ENCODE assay signal across 28 cellular contexts in genomic region chr19:32750441-32751055, GRCh38. TPM values are rescaled to one million over a fixed set of nuclear protein-coding genes. Genes with fewer than 3 reads are reported as not detected.
DNase-seq lines count a peak whose midpoint lies in the region; ATAC-seq, FAIRE-seq and TF ChIP-seq lines count a peak whose summit lies in the region.
"Had no signal": no experiment of that assay in that cellular context is flagged by ENCODE, and none has a peak within 500 bp of the region (broad histone marks: within the 10 kb centered on the region; RNA-seq: fewer than 3 reads in every experiment).

No MANE protein-coding gene starts in this region.

- intact Hi-C loops in HepG2 (cut with micrococcal nuclease; ENCODE audit: unreplicated experiment) (no loop called here), right lobe of liver (cut with DNase I) (no loop called here), tibial artery (cut with DNase I; ENCODE audit: low total_unique reads) (no loop called here), CD14-positive monocyte (cut with micrococcal nuclease) (no loop called here)

- no peaks in the 10 kb centered on the region for H3K4me1 ChIP-seq in HepG2 (ENCODE audit: insufficient read depth, low read length)
- H3K4me1 ChIP-seq in right lobe of liver = no peaks in the 10 kb centered on the region
- no peaks in the 10 kb centered on the region for H3K4me1 ChIP-seq in tibial artery
- H3K4me1 ChIP-seq: esophagus muscularis mucosa, HAP-1, Peyer's patch, psoas muscle had no signal

- H3K4me2 ChIP-seq in HepG2 (ENCODE audit: low read depth, low read length) = no peak overlapping the region

- peaks cover 3 to 19% (median 11%) of the 10 kb centered on the region in 3 donors for H3K27me3 Mint-ChIP-seq in CD14-positive monocyte (ENCODE audit: low read depth in 3 of 3)

- 1% methylated on average over 4 of the region's 4 CpGs for WGBS in HepG2 (ENCODE audit: low lambda C conversion rate)
- WGBS in right lobe of liver (ENCODE audit: insufficient coverage, low coverage, low lambda C conversion rate, missing lambda C conversion rate) = 46% methylated on average over 4 of the region's 4 CpGs

- H3K4me1 Mint-ChIP-seq in CD14-positive monocyte = peaks cover 3% of the 10 kb centered on the region
- H3K4me1 Mint-ChIP-seq: activated CD4-positive, alpha-beta T cell treated with anti-CD3 and anti-CD28 coated beads, Interleukin-2, amount 10 ng/mL, durations not matched to agents 24 days and 14 days; activated naive CD4-positive, alpha-beta T cell treated with anti-CD3 and anti-CD28 coated beads, Interleukin-2, amount 10 ng/mL, durations not matched to agents 7 days and 5 days; B cell; endodermal cell; T-helper 17 cell had no signal

- TF ChIP-seq EP300 in HepG2 (IDR thresholded peaks at IDR 0.05; ENCODE audit: low read depth in 2 of 2, low read length in 2 of 2) = no peak
- no peak for TF ChIP-seq EP300 in HepG2 (CRISPR knock-in tag; IDR thresholded peaks at IDR 0.05; ENCODE audit: borderline replicate concordance)

- no peak overlapping the region for H3K27ac Mint-ChIP-seq in CD14-positive monocyte
- H3K27ac Mint-ChIP-seq: activated CD4-positive, alpha-beta T cell treated with anti-CD3 and anti-CD28 coated beads, Interleukin-2, amount 10 ng/mL, durations not matched to agents 24 days and 14 days; activated naive CD4-positive, alpha-beta T cell treated with anti-CD3 and anti-CD28 coated beads, Interleukin-2, amount 10 ng/mL, durations not matched to agents 7 days and 5 days; activated T-helper 1 cell treated with anti-CD3 and anti-CD28 coated beads, Interleukin-12 subunit alpha, Interleukin-12 subunit beta, Interleukin-2, Interleukin-4 antibody, amounts not matched to agents 30 ng/mL and 10 ng/mL and 1 ng/mL, durations not matched to agents 14 hours and 24 hours and 36 hours; B cell; endodermal cell; naive thymus-derived CD4-positive, alpha-beta T cell; T-helper 17 cell had no signal

- H3K27ac ChIP-seq in HepG2 (ENCODE audit: extremely low read length, insufficient read depth, low read length) = no peak overlapping the region
- H3K27ac ChIP-seq in right lobe of liver = no peak overlapping the region
- H3K27ac ChIP-seq in tibial artery = no peak overlapping the region
- H3K27ac ChIP-seq: esophagus muscularis mucosa, Peyer's patch, psoas muscle, WERI-Rb-1 had no signal

- no peaks in the 10 kb centered on the region for H3K36me3 Mint-ChIP-seq in CD14-positive monocyte
- H3K36me3 Mint-ChIP-seq: activated naive CD4-positive, alpha-beta T cell treated with anti-CD3 and anti-CD28 coated beads, Interleukin-2, amount 10 ng/mL, durations not matched to agents 7 days and 5 days; naive thymus-derived CD4-positive, alpha-beta T cell had no signal

- H3K4me3 Mint-ChIP-seq in CD14-positive monocyte = no peak overlapping the region
- H3K4me3 Mint-ChIP-seq: activated CD4-positive, alpha-beta T cell treated with anti-CD3 and anti-CD28 coated beads, Interleukin-2, amount 10 ng/mL, durations not matched to agents 24 days and 14 days; activated naive CD4-positive, alpha-beta T cell treated with anti-CD3 and anti-CD28 coated beads, Interleukin-2, amount 10 ng/mL, durations not matched to agents 7 days and 5 days; activated T-helper 1 cell treated with anti-CD3 and anti-CD28 coated beads, Interleukin-12 subunit alpha, Interleukin-12 subunit beta, Interleukin-2, Interleukin-4 antibody, amounts not matched to agents 30 ng/mL and 10 ng/mL and 1 ng/mL, durations not matched to agents 14 hours and 24 hours and 36 hours; B cell; endodermal cell; naive thymus-derived CD4-positive, alpha-beta T cell; T-helper 17 cell had no signal

- H3K9ac ChIP-seq in HepG2 (ENCODE audit: insufficient read depth, low read depth, low read length) = no peak overlapping the region

- CTCF ChIA-PET in HepG2 (lab: Yijun Ruan, JAX; ENCODE audit: low intra/inter-chr PET ratio, low total read pairs) = no interaction called here

- TF ChIP-seq CTCF in HepG2 (CRISPR knock-in tag; IDR thresholded peaks at IDR 0.05) = no peak
- no peak for TF ChIP-seq CTCF in right lobe of liver (IDR thresholded peaks at IDR 0.05)
- no peak for TF ChIP-seq CTCF in tibial artery (IDR thresholded peaks at IDR 0.05)
- no peak for TF ChIP-seq CTCF in CD14-positive monocyte (IDR thresholded peaks at IDR 0.05)

- H4K20me1 ChIP-seq in HepG2 (ENCODE audit: insufficient read depth, low read length) = no peaks in the 10 kb centered on the region

- H3K79me2 ChIP-seq in HepG2 (ENCODE audit: insufficient read depth, low read length) = no peaks in the 10 kb centered on the region

- no peak overlapping the region for H2AFZ ChIP-seq in HepG2 (ENCODE audit: low read length)

- no peak overlapping the region for H3K4me3 ChIP-seq in HepG2 (replicated peaks in 1 of 3; ENCODE audit: insufficient read depth in 1 of 3, low read depth in 2 of 3, low read length in 3 of 3)
- no peak overlapping the region for H3K4me3 ChIP-seq in right lobe of liver
- H3K4me3 ChIP-seq in tibial artery = no peak overlapping the region
- H3K4me3 ChIP-seq: esophagus muscularis mucosa, HAP-1, Peyer's patch, psoas muscle had no signal

- ATAC-seq in HepG2 (no peak), right lobe of liver (no peak)
- ATAC-seq: naive thymus-derived CD4-positive, alpha-beta T cell; psoas muscle; T-helper 17 cell had no signal

- no peak for TF ChIP-seq POLR2A in HepG2 (IDR thresholded peaks at IDR 0.05; ENCODE audit: insufficient read depth in 1 of 2, low read depth in 2 of 2, low read length in 2 of 2)
- TF ChIP-seq POLR2A in right lobe of liver (IDR thresholded peaks at IDR 0.05) = no peak

- POLR2A ChIA-PET in HepG2 (lab: Yijun Ruan, JAX) = no interaction called here

- H3K9me3 ChIP-seq in HepG2 (ENCODE audit: low read length) (no peaks in the 10 kb centered on the region), right lobe of liver (no peaks in the 10 kb centered on the region), tibial artery (no peaks in the 10 kb centered on the region)
- H3K9me3 ChIP-seq: esophagus muscularis mucosa, HAP-1, Peyer's patch, psoas muscle had no signal

- DNase-seq in NCI-H146 (lab: John Stamatoyannopoulos, UW) = peak; percentile 12
- DNase-seq in NCI-H146 treated with DMSO at 0.1 percent for 48 hours (lab: John Stamatoyannopoulos, UW; ENCODE audit: unreplicated experiment) = no peak
- no peak for DNase-seq in HepG2 (ENCODE audit: low spot score)
- no peak for DNase-seq in right lobe of liver
- peak; percentile 66 for DNase-seq in RPMI8226
- DNase-seq in hypothalamus (lab: John Stamatoyannopoulos, UW) = no peak
- no peak for DNase-seq in tibial artery
- DNase-seq in CD14-positive monocyte (ENCODE audit: low spot score) = no peak
- DNase-seq: activated CD4-positive, alpha-beta T cell treated with anti-CD3 and anti-CD28 coated beads, Interleukin-2, amount 10 ng/mL, durations not matched to agents 24 days and 14 days; activated naive CD4-positive, alpha-beta T cell treated with anti-CD3 and anti-CD28 coated beads, Interleukin-2, amount 10 ng/mL, durations not matched to agents 7 days and 5 days; anterior cingulate cortex; endodermal cell; foreskin melanocyte; IMR-90; MM.1S; naive thymus-derived CD4-positive, alpha-beta T cell; NCI-H187; nucleus accumbens; Peyer's patch; psoas muscle; T-helper 17 cell; WERI-Rb-1 had no signal

- no peak for FAIRE-seq in HepG2 (lab: Jason Lieb, UNC)

- H3K27me3 ChIP-seq in HepG2 (ENCODE audit: control insufficient read depth in 1 of 2, insufficient read depth in 2 of 2, low read length in 2 of 2) (peaks cover 2 to 16% of the 10 kb centered on the region in 2 experiments; a peak in 3 of 5 replicates), right lobe of liver (no peaks in the 10 kb centered on the region), tibial artery (peaks cover 0 to 12% of the 10 kb centered on the region in 2 donors)
- H3K27me3 ChIP-seq: Peyer's patch had no signal

- H3K36me3 ChIP-seq in HepG2 (replicated peaks in 1 of 2; ENCODE audit: control insufficient read depth in 1 of 2, insufficient read depth in 2 of 2, low read length in 2 of 2) (no peaks in the 10 kb centered on the region), right lobe of liver (no peaks in the 10 kb centered on the region), tibial artery (no peaks in the 10 kb centered on the region)
- H3K36me3 ChIP-seq: esophagus muscularis mucosa, HAP-1, Peyer's patch, WERI-Rb-1 had no signal

- peaks cover 0 to 3% (median 0%) of the 10 kb centered on the region in 7 donors for H3K9me3 Mint-ChIP-seq in CD14-positive monocyte
- H3K9me3 Mint-ChIP-seq: activated CD4-positive, alpha-beta T cell treated with anti-CD3 and anti-CD28 coated beads, Interleukin-2, amount 10 ng/mL, durations not matched to agents 24 days and 14 days; activated naive CD4-positive, alpha-beta T cell treated with anti-CD3 and anti-CD28 coated beads, Interleukin-2, amount 10 ng/mL, durations not matched to agents 7 days and 5 days; activated T-helper 1 cell treated with anti-CD3 and anti-CD28 coated beads, Interleukin-12 subunit alpha, Interleukin-12 subunit beta, Interleukin-2, Interleukin-4 antibody, amounts not matched to agents 30 ng/mL and 10 ng/mL and 1 ng/mL, durations not matched to agents 14 hours and 24 hours and 36 hours; endodermal cell had no signal

- no TSS peak for BruUV-seq in HepG2 (replicated peaks; lab: Mats Ljungman, UMichigan)

- no peak for TF ChIP-seq RAD21 in HepG2 (CRISPR knock-in tag; IDR thresholded peaks at IDR 0.05)

- in situ Hi-C loops in HepG2 (cut with HindIII; ENCODE audit: extremely low pct_ligation_motif_present, low pct_unique_long_range_greater_than_20kb) = no loop called here

RNA-seq across cellular contexts. Expression of gene TDRD12, which starts 31.0 kb away (rescaled TPM):
- 0.40 and 0.60 TPM in 2 replicates for total RNA-seq in HepG2 (2016; rRNA removed; fragmentation: Illumina TruSeq; extraction: Trizol)
- 0.20 TPM in 1 of 2 replicates, not detected in the other for total RNA-seq in HepG2 (2016; cell fraction: cytosol; rRNA removed; fragmentation: Illumina TruSeq; extraction: Trizol; ENCODE audit: low read depth)
- 0.39 and 0.50 TPM in 2 replicates for total RNA-seq in HepG2 (2016; cell fraction: insoluble cytoplasmic fraction; rRNA removed; fragmentation: Illumina TruSeq; extraction: Trizol)
- total RNA-seq in HepG2 (2016; cell fraction: membrane; rRNA removed; fragmentation: Illumina TruSeq; extraction: Trizol) = 0.28 and 0.40 TPM in 2 replicates
- total RNA-seq in HepG2 (2016; cell fraction: nucleus; rRNA removed; fragmentation: Illumina TruSeq; extraction: Trizol) = 0.38 and 0.47 TPM in 2 replicates
- 0.03 and 0.05 TPM in 2 replicates for polyA plus RNA-seq in HepG2 (2011; rRNA removed)
- polyA plus RNA-seq in HepG2 (2011; cell fraction: cytosol; rRNA removed) = 0.03 and 0.04 TPM in 2 replicates
- 0.11 and 0.19 TPM in 2 replicates for polyA plus RNA-seq in HepG2 (2011; cell fraction: nucleus; rRNA removed)
- polyA plus RNA-seq in HepG2 (2012) = 0.27 TPM in 1 of 2 replicates, not detected in the other
- polyA plus RNA-seq in HepG2 (2016; cell fraction: cytosol; fragmentation: Illumina TruSeq; extraction: Trizol; ENCODE audit: low read depth) = 0.14 TPM in 1 of 2 replicates, not detected in the other
- 0.13 and 0.16 TPM in 2 replicates for polyA plus RNA-seq in HepG2 (2016; cell fraction: insoluble cytoplasmic fraction; fragmentation: Illumina TruSeq; extraction: Trizol; ENCODE audit: low read depth)
- polyA plus RNA-seq in HepG2 (2016; cell fraction: membrane; fragmentation: Illumina TruSeq; extraction: Trizol; ENCODE audit: low read depth) = 0.13 TPM in 1 of 2 replicates, not detected in the other
- polyA plus RNA-seq in HepG2 (2016; cell fraction: nucleus; fragmentation: Illumina TruSeq; extraction: Trizol; ENCODE audit: insufficient read depth, low read depth) = 0.99 and 1.5 TPM in 2 replicates
- not detected in 2 replicates for polyA minus RNA-seq in HepG2 (2011; rRNA and poly(A)+ RNA removed; ENCODE audit: low replicate concordance)
- not detected in 2 replicates for polyA minus RNA-seq in HepG2 (2011; cell fraction: cytosol; rRNA and poly(A)+ RNA removed)
- 0.12 TPM in 1 of 2 replicates, not detected in the other for polyA minus RNA-seq in HepG2 (2011; cell fraction: nucleus; rRNA and poly(A)+ RNA removed)
- total RNA-seq in right lobe of liver = under 1 TPM in 1 of 6 experiments, not detected in 5; 0.17 TPM
- polyA plus RNA-seq in CD14-positive monocyte = not detected
- total RNA-seq: mesenteric fat pad, SK-MEL-5 had no signal

RNA-seq across cellular contexts. Expression of gene NUDT19, which starts 58.9 kb away (rescaled TPM):
- total RNA-seq in HepG2 (2016; rRNA removed; fragmentation: Illumina TruSeq; extraction: Trizol) (3.6 and 3.9 TPM in 2 replicates), right lobe of liver (10 to 100 TPM in 1 of 6 experiments, 1 to 10 TPM in 5; 4.1 to 11.8 (median 7.2) TPM)
- 0.51 and 0.53 TPM in 2 replicates for total RNA-seq in HepG2 (2016; cell fraction: cytosol; rRNA removed; fragmentation: Illumina TruSeq; extraction: Trizol; ENCODE audit: low read depth)
- 2.7 and 3.3 TPM in 2 replicates for total RNA-seq in HepG2 (2016; cell fraction: insoluble cytoplasmic fraction; rRNA removed; fragmentation: Illumina TruSeq; extraction: Trizol)
- total RNA-seq in HepG2 (2016; cell fraction: membrane; rRNA removed; fragmentation: Illumina TruSeq; extraction: Trizol) = 2.2 and 2.4 TPM in 2 replicates
- 2.1 and 2.5 TPM in 2 replicates for total RNA-seq in HepG2 (2016; cell fraction: nucleus; rRNA removed; fragmentation: Illumina TruSeq; extraction: Trizol)
- polyA plus RNA-seq in HepG2 (2011; rRNA removed) (2.9 and 3.1 TPM in 2 replicates), CD14-positive monocyte (1 to 10 TPM; 3.8 to 4.6 TPM)
- 1.7 and 2.2 TPM in 2 replicates for polyA plus RNA-seq in HepG2 (2011; cell fraction: cytosol; rRNA removed)
- polyA plus RNA-seq in HepG2 (2011; cell fraction: nucleus; rRNA removed) = 1.9 and 2.2 TPM in 2 replicates
- polyA plus RNA-seq in HepG2 (2012) = 2.2 and 3.2 TPM in 2 replicates
- polyA plus RNA-seq in HepG2 (2016; cell fraction: cytosol; fragmentation: Illumina TruSeq; extraction: Trizol; ENCODE audit: low read depth) = 0.35 and 0.51 TPM in 2 replicates
- polyA plus RNA-seq in HepG2 (2016; cell fraction: insoluble cytoplasmic fraction; fragmentation: Illumina TruSeq; extraction: Trizol; ENCODE audit: low read depth) = 4.9 and 5.3 TPM in 2 replicates
- polyA plus RNA-seq in HepG2 (2016; cell fraction: membrane; fragmentation: Illumina TruSeq; extraction: Trizol; ENCODE audit: low read depth) = 1.7 TPM in 2 replicates
- polyA plus RNA-seq in HepG2 (2016; cell fraction: nucleus; fragmentation: Illumina TruSeq; extraction: Trizol; ENCODE audit: insufficient read depth, low read depth) = 4.1 and 4.4 TPM in 2 replicates
- polyA minus RNA-seq in HepG2 (2011; rRNA and poly(A)+ RNA removed; ENCODE audit: low replicate concordance) = 4.3 and 11.5 TPM in 2 replicates
- polyA minus RNA-seq in HepG2 (2011; cell fraction: cytosol; rRNA and poly(A)+ RNA removed) = 4.1 and 5.1 TPM in 2 replicates
- 4.5 TPM in 2 replicates for polyA minus RNA-seq in HepG2 (2011; cell fraction: nucleus; rRNA and poly(A)+ RNA removed)

Comparison
In these comparisons a context has a peak if more than half of its experiments do, and no peak if none do; other contexts are left out.
1. DNase-seq: peak in NCI-H146 (single experiment) and RPMI8226 (single experiment); none in NCI-H146 treated with DMSO at 0.1 percent for 48 hours (single experiment), HepG2 (single experiment), right lobe of liver (0 of 3), hypothalamus (0 of 51), tibial artery (0 of 2) and CD14-positive monocyte (single experiment).